In genomic region chr4:156568041-156568440, GRCh38 we compare ENCODE assay signal across 26 cellular contexts.
DNase-seq lines count a peak whose midpoint lies in the region; ATAC-seq and TF ChIP-seq lines count a peak whose summit lies in the region.
"Had no signal": no experiment of that assay in that cellular context is flagged by ENCODE, and none has a peak within 500 bp of the region (broad histone marks: within the 10 kb centered on the region; RNA-seq: fewer than 3 reads in every experiment).

No MANE protein-coding gene starts in this region.

- no peak overlapping the region for H4K5ac ChIP-seq in IMR-90 (ENCODE audit: low read depth, low read length)

- no peaks in the 10 kb centered on the region for H3K9me3 ChIP-seq in IMR-90 (ENCODE audit: control insufficient read depth, insufficient read depth, low read length)
- H3K9me3 ChIP-seq in tibial artery = no peaks in the 10 kb centered on the region
- H3K9me3 ChIP-seq: A549, psoas muscle, stomach, transverse colon had no signal

- no TSS peak for BruUV-seq in IMR-90 (replicated peaks; lab: Mats Ljungman, UMichigan)

- no peak overlapping the region for H4K8ac ChIP-seq in IMR-90 (ENCODE audit: low read depth in 2 of 2, low read length in 2 of 2)

- H3K4me2 ChIP-seq in IMR-90 (ENCODE audit: low read depth, low read length) = no peak overlapping the region
- H3K4me2 ChIP-seq: A549, KMS-11, PC-9 had no signal

- H3K36me3 Mint-ChIP-seq in mesothelial cell of epicardium = peaks cover 3% of the 10 kb centered on the region
- H3K36me3 Mint-ChIP-seq: T-cell had no signal

- no peak overlapping the region for H3K27ac ChIP-seq in IMR-90 (ENCODE audit: insufficient read depth, low read length)
- no peak overlapping the region for H3K27ac ChIP-seq in tibial artery
- H3K27ac ChIP-seq: A549, KMS-11, PC-9, psoas muscle, stomach, transverse colon had no signal

- no peaks in the 10 kb centered on the region for H3K27me3 ChIP-seq in IMR-90 (ENCODE audit: control insufficient read depth, insufficient read depth, low read length)
- H3K27me3 ChIP-seq in tibial artery = no peaks in the 10 kb centered on the region
- H3K27me3 ChIP-seq: stomach, transverse colon had no signal

- TF ChIP-seq POLR2A in IMR-90 (IDR thresholded peaks at IDR 0.05; ENCODE audit: low read depth, low read length) = no peak

- H2BK5ac ChIP-seq in IMR-90 (ENCODE audit: low read depth, low read length, poor library complexity, severe bottlenecking) = no peak overlapping the region

- no peak overlapping the region for H2BK20ac ChIP-seq in IMR-90 (ENCODE audit: low read depth, low read length)

- intact Hi-C loops in IMR-90 (cut with micrococcal nuclease) = no loop called here
- intact Hi-C loops in Right ventricle myocardium superior (cut with DNase I) = no loop called here
- intact Hi-C loops in tibial artery (cut with DNase I; ENCODE audit: low total_unique reads) = no loop called here

- H2BK120ac ChIP-seq in IMR-90 (ENCODE audit: low read depth, low read length) = no peak overlapping the region

- H3K56ac ChIP-seq in IMR-90 (ENCODE audit: extremely low read depth, insufficient read depth, low read length) = no peak overlapping the region

- no peak overlapping the region for H3K4ac ChIP-seq in IMR-90 (ENCODE audit: low read depth, low read length)

- H3K4me1 ChIP-seq in IMR-90 (ENCODE audit: control insufficient read depth, insufficient read depth, low read length) (no peaks in the 10 kb centered on the region; the same call in 1 of the 2 replicates), tibial artery (peaks cover 0 to 17% (median under 1%) of the 10 kb centered on the region in 4 donors)
- H3K4me1 ChIP-seq: A549, psoas muscle, stomach, transverse colon had no signal

- no peaks in the 10 kb centered on the region for H3K9me1 ChIP-seq in IMR-90 (ENCODE audit: insufficient read depth, low read length)

- no peak for TF ChIP-seq RAD21 in IMR-90 (IDR thresholded peaks at IDR 0.05; ENCODE audit: low read length)

- peak overlapping the region; percentile 40; the same call in 1 of the 2 replicates for H3K18ac ChIP-seq in IMR-90 (ENCODE audit: low read depth, low read length)

- dilution Hi-C loops in IMR-90 (cut with HindIII; ENCODE audit: low sequenced_read_pairs, unreplicated experiment) = no loop called here

- H3K9ac ChIP-seq in IMR-90 (ENCODE audit: low read depth, low read length) = no peak overlapping the region
- H3K9ac ChIP-seq: KMS-11 had no signal

- H3K14ac ChIP-seq in IMR-90 (replicated peaks; ENCODE audit: low read depth, low read length) = no peak overlapping the region

- H4K20me1 ChIP-seq in IMR-90 (ENCODE audit: insufficient read depth, low read length) = no peaks in the 10 kb centered on the region

- H3K4me3 ChIP-seq in IMR-90 (ENCODE audit: insufficient read depth, low read depth, low read length) (no peak overlapping the region), tibial artery (no peak overlapping the region)
- H3K4me3 ChIP-seq: A549, PC-9, psoas muscle, stomach, transverse colon had no signal

- TF ChIP-seq CTCF in IMR-90 (conservative IDR thresholded peaks at IDR 0.05; ENCODE audit: low read depth, low read length) (no peak), mesothelial cell of epicardium (IDR thresholded peaks at IDR 0.05; ENCODE audit: unreplicated experiment) (no peak), tibial artery (IDR thresholded peaks at IDR 0.05) (no peak)

- no peaks in the 10 kb centered on the region for H3K27me3 Mint-ChIP-seq in mesothelial cell of epicardium (ENCODE audit: low read depth)
- H3K27me3 Mint-ChIP-seq: activated T-cell treated with anti-CD3 and anti-CD28 coated beads, Interleukin-2, amount 50 U/mL, for 24 hours; T-cell had no signal

- no peak overlapping the region for H4K91ac ChIP-seq in IMR-90 (ENCODE audit: insufficient read depth, low read depth, low read length)

- CTCF ChIA-PET in IMR-90 (lab: Yijun Ruan, JAX) = interaction anchor here (1.0 kb wide), 1 partner anchor 92 kb away, joined by 4 read pairs; no protein-coding TSS in a partner anchor

- no peak overlapping the region for H2AK9ac ChIP-seq in IMR-90 (replicated peaks; ENCODE audit: low read depth, low read length, poor library complexity)

- peaks cover 5% of the 10 kb centered on the region for H3K9me3 Mint-ChIP-seq in mesothelial cell of epicardium

- no peak overlapping the region for H2BK15ac ChIP-seq in IMR-90 (ENCODE audit: low read depth, low read length)

- H3K36me3 ChIP-seq in IMR-90 (ENCODE audit: control insufficient read depth, insufficient read depth, low read length) = no peaks in the 10 kb centered on the region
- no peaks in the 10 kb centered on the region for H3K36me3 ChIP-seq in tibial artery
- H3K36me3 ChIP-seq: stomach, transverse colon had no signal

- DNase-seq in AG08396 (ENCODE audit: low spot score) = peak; percentile 12
- DNase-seq in IMR-90 = peak; percentile 59
- DNase-seq in dedifferentiated amniotic fluid mesenchymal stem cell (ENCODE audit: extremely low spot score) = peak; percentile 26
- no peak for DNase-seq in mesothelial cell of epicardium (ENCODE audit: low spot score in 2 of 2, unreplicated experiment in 2 of 2)
- DNase-seq in Right ventricle myocardium superior = no peak
- no peak for DNase-seq in tibial artery
- DNase-seq in activated gamma-delta T cell (lab: John Stamatoyannopoulos, UW) = no peak
- DNase-seq: activated naive CD4-positive, alpha-beta T cell treated with Interleukin-2 at 50 U/mL for 16 hours; activated T-cell treated with anti-CD3 and anti-CD28 coated beads, Interleukin-2, amount 50 U/mL, for 24 hours; amniotic stem cell; C1 segment of cervical spinal cord; dermis blood vessel endothelial cell; GOT3; head of caudate nucleus; NCI-H1436 treated with DMSO at 0.1 percent for 48 hours; NCI-H524; NK-92 treated with Interleukin-12 subunit alpha and Interleukin-12 subunit beta, amount 100 ng/mL, for 24 hours; PC-9; psoas muscle; stimulated activated CD8-positive, alpha-beta memory T cell treated with anti-CD3 and anti-CD28 coated beads, Interleukin-4, amount 100 ng/mL, for 48 hours; stomach; T-cell; transverse colon had no signal

- no peaks in the 10 kb centered on the region for H3K79me1 ChIP-seq in IMR-90 (ENCODE audit: low read depth in 1 of 2, low read length in 2 of 2)

- H2AK5ac ChIP-seq in IMR-90 (ENCODE audit: low read depth, low read length) = no peak overlapping the region

- POLR2A ChIA-PET in IMR-90 (lab: Charles Lee; ENCODE audit: unreplicated experiment) = interaction anchor here (1.0 kb wide), 1 partner anchor 203 kb away, joined by 4 read pairs; no protein-coding TSS in a partner anchor

- WGBS in IMR-90 (ENCODE audit: extremely low coverage in 2 of 2, insufficient read length in 1 of 2), 2 experiments = no CpG with 5 or more reads among the region's 4 CpGs

- ATAC-seq in IMR-90 (ENCODE audit: low read depth) (peak; percentile 77), Right ventricle myocardium superior (ENCODE audit: poor library complexity) (no peak), GM21786 (IDR thresholded peaks at IDR 0.05; ENCODE audit: unreplicated experiment) (no peak)
- ATAC-seq: A549, psoas muscle, T-cell had no signal

- in situ Hi-C loops in IMR-90 (cut with MboI; ENCODE audit: low sequenced_read_pairs) = no loop called here

- peak overlapping the region; percentile 7 for H3K27ac Mint-ChIP-seq in mesothelial cell of epicardium
- H3K27ac Mint-ChIP-seq: activated T-cell treated with anti-CD3 and anti-CD28 coated beads, Interleukin-2, amount 50 U/mL, for 24 hours; T-cell had no signal

- H2AFZ ChIP-seq in IMR-90 (replicated peaks; ENCODE audit: low read length, poor library complexity) = no peak overlapping the region
- H2AFZ ChIP-seq: PC-9 had no signal

- H3K4me1 Mint-ChIP-seq in mesothelial cell of epicardium = peaks cover 46% of the 10 kb centered on the region
- H3K4me1 Mint-ChIP-seq: T-cell had no signal

- no peak overlapping the region for H3K23ac ChIP-seq in IMR-90 (ENCODE audit: low read depth, low read length)

- H3K4me3 Mint-ChIP-seq in mesothelial cell of epicardium = no peak overlapping the region
- H3K4me3 Mint-ChIP-seq: activated T-cell treated with anti-CD3 and anti-CD28 coated beads, Interleukin-2, amount 50 U/mL, for 24 hours; T-cell had no signal

TF ChIP-seq in IMR-90, 13 proteins besides CTCF, POLR2A, EP300 and RAD21:
- TF ChIP-seq ELK1 (IDR thresholded peaks at IDR 0.05; ENCODE audit: borderline replicate concordance, low read depth, low read length) = no peak
- no peak for TF ChIP-seq NFE2L2 (IDR thresholded peaks at IDR 0.05; ENCODE audit: low read depth, low read length)
- no peak for TF ChIP-seq SMC3 (IDR thresholded peaks at IDR 0.05; ENCODE audit: low read depth, low read length)
- TF ChIP-seq MAZ (IDR thresholded peaks at IDR 0.05; ENCODE audit: borderline replicate concordance, low read depth, low read length) = no peak
- TF ChIP-seq FOS (IDR thresholded peaks at IDR 0.05; ENCODE audit: low read depth, low read length) = no peak
- TF ChIP-seq CHD1 (IDR thresholded peaks at IDR 0.05; ENCODE audit: low read depth, low read length) = no peak
- no peak for TF ChIP-seq RCOR1 (IDR thresholded peaks at IDR 0.05; ENCODE audit: insufficient replicate concordance, low read length)

Comparison
In these comparisons a context has a peak if more than half of its experiments do, and no peak if none do; other contexts are left out.
1. DNase-seq: peak in AG08396 (single experiment), IMR-90 (single experiment) and dedifferentiated amniotic fluid mesenchymal stem cell (single experiment); none in mesothelial cell of epicardium (0 of 2), Right ventricle myocardium superior (single experiment), tibial artery (0 of 2) and activated gamma-delta T cell (single experiment).